In genomic region chr17:35486920-35487727, GRCh38 we compare ENCODE assay signal across 2 cellular contexts.
TF ChIP-seq lines count a peak whose summit lies in the region.

No MANE protein-coding gene starts in this region.

TF ChIP-seq in liver, 16 proteins besides CTCF, POLR2A, EP300 and RAD21:
- no peak for TF ChIP-seq JUND (IDR thresholded peaks at IDR 0.05)
- no peak for TF ChIP-seq SP1 (IDR thresholded peaks at IDR 0.05)
- no peak for TF ChIP-seq MAX (IDR thresholded peaks at IDR 0.05)
- no peak for TF ChIP-seq HNF4G (IDR thresholded peaks at IDR 0.05)
- no peak for TF ChIP-seq FOXA2 (IDR thresholded peaks at IDR 0.05)
- TF ChIP-seq FOXA1 (IDR thresholded peaks at IDR 0.05), result no peak
- TF ChIP-seq REST (IDR thresholded peaks at IDR 0.05), result no peak
- no peak for TF ChIP-seq YY1 (IDR thresholded peaks at IDR 0.05)
- no peak for TF ChIP-seq RXRA (IDR thresholded peaks at IDR 0.05)
- TF ChIP-seq TAF1 (conservative IDR thresholded peaks at IDR 0.05), result no peak
- TF ChIP-seq HNF4A (conservative IDR thresholded peaks at IDR 0.05), result no peak
- no peak for TF ChIP-seq NR2F2 (IDR thresholded peaks at IDR 0.05)

TF ChIP-seq in HepG2, 621 proteins besides CTCF, POLR2A, EP300 and RAD21:
- TF ChIP-seq REXO4 (CRISPR knock-in tag; IDR thresholded peaks at IDR 0.05; ENCODE audit: borderline replicate concordance) (no peak), YEATS4 (CRISPR knock-in tag; IDR thresholded peaks at IDR 0.05; ENCODE audit: borderline replicate concordance) (no peak), HNRNPLL (IDR thresholded peaks at IDR 0.05; ENCODE audit: low read depth, low read length, poor library complexity, severe bottlenecking) (no peak), ARNT2 (CRISPR knock-in tag; IDR thresholded peaks at IDR 0.05; ENCODE audit: low read depth) (no peak), ZBTB21 (CRISPR knock-in tag; IDR thresholded peaks at IDR 0.05) (no peak), KDM5A (IDR thresholded peaks at IDR 0.05; ENCODE audit: borderline replicate concordance, low read length) (no peak), ZNF350 (CRISPR knock-in tag; IDR thresholded peaks at IDR 0.05; ENCODE audit: borderline replicate concordance, low read depth) (no peak), CC2D1A (CRISPR knock-in tag; IDR thresholded peaks at IDR 0.05) (no peak), ZBTB7B (CRISPR knock-in tag; IDR thresholded peaks at IDR 0.05) (no peak), PLRG1 (conservative IDR thresholded peaks at IDR 0.05) (no peak), ZNF354B (CRISPR knock-in tag; IDR thresholded peaks at IDR 0.05) (no peak)
TF ChIP-seq in HepG2: peak in this region for 0.
